In the genomic region with DNA sequence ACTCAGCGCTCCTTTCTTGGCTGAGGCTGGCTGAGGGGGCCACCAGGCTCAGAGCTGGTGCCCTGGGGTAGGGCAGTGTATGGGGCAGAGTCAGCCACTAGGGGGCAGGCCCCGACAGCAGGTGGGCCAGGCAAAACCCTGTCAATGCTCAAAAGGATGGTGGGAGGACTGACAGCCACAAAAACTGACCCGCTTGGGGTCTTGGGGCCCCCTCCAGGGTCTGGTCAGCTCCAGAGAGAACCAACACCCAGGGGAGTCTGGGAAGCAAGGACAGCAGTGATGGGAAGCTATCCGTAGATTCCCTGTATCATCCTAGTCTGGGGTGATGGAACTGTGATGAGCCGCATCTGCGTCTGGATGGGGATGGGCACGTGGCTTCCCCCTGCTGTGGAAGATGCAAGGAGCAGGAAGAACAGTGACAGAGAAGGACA, we compare ENCODE assay signal across 9 cellular contexts.
DNase-seq lines count a peak whose midpoint lies in the region; ATAC-seq and TF ChIP-seq lines count a peak whose summit lies in the region.
"Had no signal": no experiment of that assay in that cellular context is flagged by ENCODE, and none has a peak within 500 bp of the region (broad histone marks: within the 10 kb centered on the region; RNA-seq: fewer than 3 reads in every experiment).

No MANE protein-coding gene starts in this region.

- intact Hi-C loops in left ventricle myocardium superior (cut with micrococcal nuclease), result loop anchor here (5.0 to 10.0 kb wide), 2 partner anchors 603 to 1696 kb away; no protein-coding TSS in a partner anchor
- intact Hi-C loops in spleen (cut with DNase I; ENCODE audit: low total_unique reads), result no loop called here

- H3K27me3 ChIP-seq in spleen (replicated peaks in 1 of 7), result no peaks in the 10 kb centered on the region

- CTCF ChIA-PET in HEK293 (lab: Yijun Ruan, JAX), result interaction anchor here (0.5 to 3.5 kb wide), 31 partner anchors 9 to 1080 kb away, joined by 3 to 25 read pairs (median 3); no protein-coding TSS in a partner anchor

- 36 to 52% (median 47%) methylated on average over 7 of the region's 7 CpGs for WGBS in spleen, 5 donors

- H3K36me3 ChIP-seq in HEK293 (ENCODE audit: control insufficient read depth in 2 of 2, insufficient read depth in 1 of 2, low read length in 2 of 2) (no peaks in the 10 kb centered on the region), spleen (no peaks in the 10 kb centered on the region)

- H3K4me1 ChIP-seq in HEK293 (ENCODE audit: control insufficient read depth, insufficient read depth, low read length) (no peaks in the 10 kb centered on the region), spleen (peaks cover 0 to 11% (median 0%) of the 10 kb centered on the region in 6 donors)

- POLR2A ChIA-PET in HEK293 (lab: Yijun Ruan, JAX), result no interaction called here

- H3K27ac ChIP-seq in HEK293 (ENCODE audit: extremely low read depth, low read depth, low read length) (no peak overlapping the region), spleen (no peak overlapping the region)

- H3K9me3 ChIP-seq in HEK293 (ENCODE audit: control insufficient read depth, insufficient read depth, low read depth, low read length) (no peaks in the 10 kb centered on the region), spleen (no peaks in the 10 kb centered on the region)

- H3K4me3 ChIP-seq in HEK293 (ENCODE audit: low read depth, low read length), result no peak overlapping the region
- no peak overlapping the region for H3K4me3 ChIP-seq in spleen

- no peak for TF ChIP-seq POLR2A in spleen (IDR thresholded peaks at IDR 0.05)

- DNase-seq in NCI-H1436 (lab: John Stamatoyannopoulos, UW) (peak; percentile 10), NCI-H1436 treated with DMSO at 0.1 percent for 48 hours (lab: John Stamatoyannopoulos, UW) (no peak), NCI-H2227 treated with DMSO at 0.1 percent for 48 hours (lab: John Stamatoyannopoulos, UW) (peak; percentile 25), left ventricle myocardium superior (peak; percentile 76), spleen (peak; percentile 84)
- DNase-seq in activated naive CD4-positive, alpha-beta T cell treated with anti-CD3 and anti-CD28 coated beads, Interleukin-2, amount 50 U/mL, for 16 hours, result peak; percentile 16
- DNase-seq: activated T-cell treated with anti-CD3 and anti-CD28 coated beads, Interleukin-2, amount 50 U/mL, for 4 hours had no signal

- TF ChIP-seq CTCF in HEK293 (tag by site-specific recombination; IDR thresholded peaks at IDR 0.05) (peak; percentile 87), spleen (IDR thresholded peaks at IDR 0.05 in 8 of 11, conservative IDR thresholded peaks at IDR 0.05 in 3 of 11) (peak; percentile 44 to 87 (median 76))

- ATAC-seq in left ventricle myocardium superior (peak; percentile 74), GM18517 (IDR thresholded peaks at IDR 0.05; ENCODE audit: unreplicated experiment) (no peak)

TF ChIP-seq in HEK293, 187 proteins besides CTCF, POLR2A, EP300 and RAD21:
- no peak for TF ChIP-seq ZNF549 (tag by site-specific recombination; IDR thresholded peaks at IDR 0.05)
- peak; percentile 91 for TF ChIP-seq ZNF654 (tag by site-specific recombination; IDR thresholded peaks at IDR 0.05; ENCODE audit: low read depth)
